Comparison of ENCODE assay signal across 15 cellular contexts in the genomic region with DNA sequence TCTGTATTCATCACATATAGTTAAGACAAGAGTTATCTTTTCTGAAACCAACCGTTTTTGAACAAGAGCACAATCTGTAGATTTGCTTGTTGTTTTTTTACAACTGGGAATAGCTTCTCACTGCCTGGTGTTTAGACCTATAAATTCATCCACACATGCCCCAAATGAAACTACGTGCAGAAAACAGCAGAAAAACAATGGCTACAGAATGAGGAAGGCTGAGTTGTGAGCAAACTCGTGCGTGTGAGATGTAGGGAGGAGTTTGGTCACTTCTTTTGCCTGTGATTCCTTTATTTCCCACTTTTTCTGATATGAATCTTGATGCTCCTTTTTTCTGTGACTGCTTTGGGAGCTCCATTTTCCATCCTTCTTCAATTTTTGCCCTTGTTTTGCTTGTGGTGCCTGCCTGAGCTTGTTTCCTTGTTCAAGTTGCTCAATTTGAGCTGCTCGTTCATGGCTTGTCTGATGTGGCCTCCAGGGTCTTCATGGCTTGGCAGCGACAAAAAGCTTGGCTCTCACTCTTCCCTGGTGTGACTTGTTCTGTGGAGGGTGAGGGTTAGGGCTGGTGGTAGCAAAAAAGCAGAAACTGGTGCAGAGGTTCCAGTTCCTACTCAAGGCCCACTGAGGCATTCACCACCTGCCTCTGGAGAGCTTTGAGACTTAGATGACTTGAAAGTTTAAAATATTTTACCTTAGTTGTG.
DNase-seq lines count a peak whose midpoint lies in the region; ATAC-seq, FAIRE-seq and TF ChIP-seq lines count a peak whose summit lies in the region.
"Had no signal": no experiment of that assay in that cellular context is flagged by ENCODE, and none has a peak within 500 bp of the region (broad histone marks: within the 10 kb centered on the region; RNA-seq: fewer than 3 reads in every experiment).

No MANE protein-coding gene starts in this region.

- H3K27ac ChIP-seq in PC-9: no peak overlapping the region
- H3K27ac ChIP-seq in mesenchymal stem cell (ENCODE audit: low read length, poor library complexity, severe bottlenecking): no peak overlapping the region
- H3K27ac ChIP-seq in suprapubic skin: peak overlapping the region; percentile 22
- H3K27ac ChIP-seq in CD8-positive, alpha-beta memory T cell (ENCODE audit: low read depth, low read length): no peak overlapping the region
- H3K27ac ChIP-seq: KMS-11 had no signal

- peaks cover 0 to 2% (median 0%) of the 10 kb centered on the region in 5 donors for H3K9me3 Mint-ChIP-seq in CD8-positive, alpha-beta memory T cell

- peaks cover 7 to 42% of the 10 kb centered on the region in 2 donors for H3K27me3 Mint-ChIP-seq in CD8-positive, alpha-beta memory T cell

- DNase-seq in GM12892 (ENCODE audit: insufficient read length) (no peak), PC-9 (no peak), mesenchymal stem cell (no peak), suprapubic skin (ENCODE audit: low spot score in 2 of 2) (no peak), globus pallidus (ENCODE audit: low spot score) (no peak)
- DNase-seq in CD8-positive, alpha-beta memory T cell: no peak
- DNase-seq: ACHN, H9, MM.1S, NCI-H1105 treated with DMSO at 0.1 percent for 48 hours, NCI-H187, NCI-H446, SIG-M5 had no signal

- H2BK12ac ChIP-seq in mesenchymal stem cell (ENCODE audit: low read length in 2 of 2): peak overlapping the region in 1 of 2 experiments; percentile 33

- H4K91ac ChIP-seq in mesenchymal stem cell (ENCODE audit: low read length): no peak overlapping the region

- no peaks in the 10 kb centered on the region for H3K79me2 ChIP-seq in PC-9 (ENCODE audit: low read depth)

- CTCF ChIA-PET in PC-9 (lab: Charles Lee): no interaction called here
- CTCF ChIA-PET in CD8-positive, alpha-beta memory T cell (lab: Charles Lee): no interaction called here

- intact Hi-C loops in PC-9 (cut with micrococcal nuclease; ENCODE audit: unreplicated experiment): no loop called here

- no peak overlapping the region for H3K14ac ChIP-seq in mesenchymal stem cell (ENCODE audit: low read length in 2 of 2)

- H2BK15ac ChIP-seq in mesenchymal stem cell (ENCODE audit: low read depth, poor library complexity, severe bottlenecking): no peak overlapping the region

- H3F3A ChIP-seq in PC-9 (ENCODE audit: insufficient read depth, low read depth): no peaks in the 10 kb centered on the region; the same call in 1 of the 2 replicates

- H3K9me3 ChIP-seq in PC-9 (ENCODE audit: insufficient read depth, low read depth) (peaks cover 5% of the 10 kb centered on the region), mesenchymal stem cell (ENCODE audit: control insufficient read depth, low read length) (no peaks in the 10 kb centered on the region), suprapubic skin (no peaks in the 10 kb centered on the region)
- no peaks in the 10 kb centered on the region for H3K9me3 ChIP-seq in CD8-positive, alpha-beta memory T cell (ENCODE audit: low read length)

- peak overlapping the region; percentile 18 to 59 for H3K18ac ChIP-seq in mesenchymal stem cell (ENCODE audit: low read depth in 1 of 2, low read length in 2 of 2)

- H3K4me2 ChIP-seq in PC-9: no peak overlapping the region
- no peak overlapping the region for H3K4me2 ChIP-seq in mesenchymal stem cell (ENCODE audit: low read length, poor library complexity, severe bottlenecking)
- H3K4me2 ChIP-seq: KMS-11 had no signal

- no peaks in the 10 kb centered on the region for H3K9me2 ChIP-seq in PC-9 (ENCODE audit: insufficient read depth)

- 94% methylated on average over 5 of the region's 6 CpGs for WGBS in mesenchymal stem cell
- whole genome bisulfite sequencing in suprapubic skin: 43% methylated on average over 6 of the region's 6 CpGs

- peak overlapping the region; percentile 4; the same call in 1 of the 2 replicates for H2AFZ ChIP-seq in PC-9
- H2AFZ ChIP-seq in mesenchymal stem cell (ENCODE audit: low read depth, low read length): no peak overlapping the region

- H4K8ac ChIP-seq in mesenchymal stem cell (ENCODE audit: low read length): no peak overlapping the region

- H3K79me1 ChIP-seq in mesenchymal stem cell (replicated peaks; ENCODE audit: low read length, poor library complexity, severe bottlenecking): no peaks in the 10 kb centered on the region

- no peak overlapping the region for H3K27ac Mint-ChIP-seq in CD8-positive, alpha-beta memory T cell
- H3K27ac Mint-ChIP-seq: H9 had no signal

- H3K36me3 ChIP-seq in PC-9 (ENCODE audit: low read depth) (no peaks in the 10 kb centered on the region), mesenchymal stem cell (ENCODE audit: control insufficient read depth in 1 of 2, insufficient read depth in 2 of 2, low read depth in 1 of 2, low read length in 2 of 2) (no peaks in the 10 kb centered on the region), suprapubic skin (no peaks in the 10 kb centered on the region)
- no peaks in the 10 kb centered on the region for H3K36me3 ChIP-seq in CD8-positive, alpha-beta memory T cell (ENCODE audit: insufficient read depth, low read length)

- TF ChIP-seq POLR2A in GM12892 (IDR thresholded peaks at IDR 0.05; ENCODE audit: low read depth, low read length): no peak
- no peak for TF ChIP-seq POLR2A in suprapubic skin (IDR thresholded peaks at IDR 0.05)

- H3K4me3 Mint-ChIP-seq in CD8-positive, alpha-beta memory T cell: no peak overlapping the region
- H3K4me3 Mint-ChIP-seq: H9 had no signal

- H3K4me3 ChIP-seq in PC-9: no peak overlapping the region
- H3K4me3 ChIP-seq in mesenchymal stem cell (ENCODE audit: insufficient read depth in 1 of 2, low read depth in 1 of 2, low read length in 2 of 2): no peak overlapping the region
- H3K4me3 ChIP-seq in suprapubic skin: no peak overlapping the region
- H3K4me3 ChIP-seq in CD8-positive, alpha-beta memory T cell (ENCODE audit: low read length): no peak overlapping the region

- H2AK5ac ChIP-seq in mesenchymal stem cell (ENCODE audit: low read length, severe bottlenecking): no peak overlapping the region

- H3K23ac ChIP-seq in mesenchymal stem cell (ENCODE audit: low read length in 2 of 2): no peak overlapping the region

- H3K4me1 ChIP-seq in PC-9 (replicated peaks; ENCODE audit: insufficient read depth) (peaks cover 23% of the 10 kb centered on the region), mesenchymal stem cell (ENCODE audit: control insufficient read depth, insufficient read depth, low read depth, low read length) (peaks cover 2% of the 10 kb centered on the region), suprapubic skin (peaks cover 28% of the 10 kb centered on the region)
- H3K4me1 ChIP-seq in CD8-positive, alpha-beta memory T cell (ENCODE audit: insufficient read depth, low read length): no peaks in the 10 kb centered on the region

- H3K4me1 Mint-ChIP-seq in CD8-positive, alpha-beta memory T cell: peaks cover under 1 to 3% (median under 1%) of the 10 kb centered on the region in 3 donors
- H3K4me1 Mint-ChIP-seq: H9 had no signal

- no peak overlapping the region for H2BK120ac ChIP-seq in mesenchymal stem cell (ENCODE audit: low read depth, low read length)

- ATAC-seq in HG02938 (IDR thresholded peaks at IDR 0.05; ENCODE audit: unreplicated experiment): no peak

- TF ChIP-seq CTCF in PC-9 (conservative IDR thresholded peaks at IDR 0.05) (no peak), suprapubic skin (IDR thresholded peaks at IDR 0.05) (no peak)

- no peak overlapping the region for H2BK5ac ChIP-seq in mesenchymal stem cell (ENCODE audit: low read depth, low read length, poor library complexity, severe bottlenecking)

- POLR2A ChIA-PET in PC-9 (lab: Charles Lee; ENCODE audit: unreplicated experiment): interaction anchor here (0.5 kb wide), 2 partner anchors 88 to 105 kb away, joined by 5 read pairs; no protein-coding TSS in a partner anchor
- POLR2A ChIA-PET in CD8-positive, alpha-beta memory T cell (lab: Charles Lee): no interaction called here

- BruUV-seq in PC-9 (replicated peaks; lab: Mats Ljungman, UMichigan): no TSS peak

- no peak for TF ChIP-seq EP300 in suprapubic skin (IDR thresholded peaks at IDR 0.05)

- no peak overlapping the region for H3K4ac ChIP-seq in mesenchymal stem cell (ENCODE audit: low read depth in 1 of 2, low read length in 2 of 2)

- H3K36me3 Mint-ChIP-seq in CD8-positive, alpha-beta memory T cell: peaks cover 0 to 4% (median 4%) of the 10 kb centered on the region in 3 donors

- H3K27me3 ChIP-seq in PC-9 (ENCODE audit: insufficient read depth, low read depth) (no peaks in the 10 kb centered on the region), mesenchymal stem cell (ENCODE audit: control insufficient read depth in 1 of 2, insufficient read depth in 1 of 2, low read length in 2 of 2) (no peaks in the 10 kb centered on the region), suprapubic skin (no peaks in the 10 kb centered on the region)
- H3K27me3 ChIP-seq in CD8-positive, alpha-beta memory T cell (ENCODE audit: insufficient read depth, low read length, poor library complexity, severe bottlenecking): no peaks in the 10 kb centered on the region

- peak; percentile 38 for FAIRE-seq in GM12892 (lab: Jason Lieb, UNC)

- H3K9ac ChIP-seq in mesenchymal stem cell (ENCODE audit: low read length): no peak overlapping the region
- H3K9ac ChIP-seq: KMS-11 had no signal

- H4K20me1 ChIP-seq in PC-9 (ENCODE audit: insufficient read depth): no peaks in the 10 kb centered on the region
